Comparison of ENCODE assay signal across 8 cellular contexts in genomic region chr12:51774936-51775335, GRCh38.
"Had no signal": no experiment of that assay in that cellular context is flagged by ENCODE, and none has a peak within 500 bp of the region (broad histone marks: within the 10 kb centered on the region; RNA-seq: fewer than 3 reads in every experiment).

No MANE protein-coding gene starts in this region.

- H3K4me3 ChIP-seq: GM23338 had no signal

- FAIRE-seq: H1, H54, HTR-8/SVneo had no signal

- ATAC-seq: GM23338 had no signal

- H3K27ac ChIP-seq: KMS-11 had no signal

- H2AFZ ChIP-seq: GM23338 had no signal

- H3K9ac ChIP-seq: KMS-11 had no signal

- H3K4me3 Mint-ChIP-seq: GM23338, H9 had no signal

- H3K9me3 Mint-ChIP-seq: GM23338, H9 had no signal

- H3K27ac Mint-ChIP-seq: GM23338 had no signal

- DNase-seq: H9, HCEC 1CT, KBM-7 had no signal

- H3K4me1 Mint-ChIP-seq: GM23338, H9 had no signal

- H3K4me2 ChIP-seq: GM23338, KMS-11 had no signal
